Comparison of ENCODE assay signal across 9 cellular contexts in the genomic region with DNA sequence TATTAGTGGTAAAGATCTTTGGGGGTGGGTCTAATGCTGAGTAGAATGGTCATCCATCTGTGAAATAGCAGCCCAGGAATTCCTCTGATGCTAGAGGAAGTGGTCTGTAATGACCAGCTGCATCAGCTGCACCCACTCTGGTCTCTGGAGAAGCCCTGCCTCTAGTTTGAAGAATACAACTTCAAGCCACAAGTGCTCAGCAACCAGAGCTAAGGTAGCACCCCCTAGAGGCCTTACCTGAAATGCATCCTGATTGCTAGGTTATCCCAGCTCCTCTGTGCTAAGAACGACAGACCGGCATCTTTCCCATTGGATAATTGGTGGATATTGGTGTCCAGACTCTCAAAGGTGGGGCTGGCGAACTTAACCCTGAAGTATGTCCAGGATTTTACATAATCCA. TPM values are rescaled to one million over a fixed set of nuclear protein-coding genes. Genes with fewer than 3 reads are reported as not detected.
DNase-seq lines count a peak whose midpoint lies in the region; ATAC-seq lines count a peak whose summit lies in the region.
"Had no signal": no experiment of that assay in that cellular context is flagged by ENCODE, and none has a peak within 500 bp of the region (broad histone marks: within the 10 kb centered on the region; RNA-seq: fewer than 3 reads in every experiment).

No MANE protein-coding gene starts in this region.

- no peak for ATAC-seq in HG02571 (IDR thresholded peaks at IDR 0.05; ENCODE audit: unreplicated experiment)

- H3K4me3 ChIP-seq in SJCRH30: no peak overlapping the region

- no peak overlapping the region for H3K27ac ChIP-seq in SJCRH30
- H3K27ac ChIP-seq: HL-60 had no signal

- H3K27me3 ChIP-seq in SJCRH30: no peaks in the 10 kb centered on the region

- H3K4me1 ChIP-seq in SJCRH30: no peaks in the 10 kb centered on the region; the same call in 1 of the 2 replicates

- DNase-seq in stimulated activated CD4-positive, alpha-beta T cell treated with anti-CD3 and anti-CD28 coated beads, Interleukin-1b, Interleukin-23, amount 100 ng/mL, for 48 hours: peak; percentile 10
- no peak for DNase-seq in stimulated activated CD4-positive, alpha-beta T cell treated with anti-CD3 and anti-CD28 coated beads, Interleukin-12 subunit alpha, Interleukin-12 subunit beta, amount 100 ng/mL, for 4 hours
- peak; percentile 42 to 62 for DNase-seq in SJCRH30
- peak; percentile 7 for DNase-seq in glomerular visceral epithelial cell (ENCODE audit: extremely low spot score)
- no peak for DNase-seq in DMS114 treated with DMSO at 0.1 percent for 48 hours (lab: John Stamatoyannopoulos, UW; ENCODE audit: unreplicated experiment)
- DNase-seq in GM19238 (ENCODE audit: insufficient read length, low spot score): no peak
- DNase-seq in medulla oblongata (ENCODE audit: extremely low spot score): no peak

- no peaks in the 10 kb centered on the region for H3K9me3 ChIP-seq in SJCRH30 (replicated peaks)

- no peaks in the 10 kb centered on the region for H3K36me3 ChIP-seq in SJCRH30

RNA-seq across cellular contexts. Expression of a gene that starts 58.2 kb away (rescaled TPM):
- total RNA-seq in SJCRH30 (2014; rRNA removed; shearing (Covaris generic)): under 0.01 and 0.03 TPM in 2 replicates

Comparison
In these comparisons a context has a peak if more than half of its experiments do, and no peak if none do; other contexts are left out.
1. DNase-seq: peak in stimulated activated CD4-positive, alpha-beta T cell treated with anti-CD3 and anti-CD28 coated beads, Interleukin-1b, Interleukin-23, amount 100 ng/mL, for 48 hours (single experiment), SJCRH30 (2 of 2) and glomerular visceral epithelial cell (single experiment); none in stimulated activated CD4-positive, alpha-beta T cell treated with anti-CD3 and anti-CD28 coated beads, Interleukin-12 subunit alpha, Interleukin-12 subunit beta, amount 100 ng/mL, for 4 hours (single experiment), DMS114 treated with DMSO at 0.1 percent for 48 hours (single experiment), GM19238 (single experiment) and medulla oblongata (single experiment).